Comparison of ENCODE assay signal across 24 cellular contexts in the genomic region with DNA sequence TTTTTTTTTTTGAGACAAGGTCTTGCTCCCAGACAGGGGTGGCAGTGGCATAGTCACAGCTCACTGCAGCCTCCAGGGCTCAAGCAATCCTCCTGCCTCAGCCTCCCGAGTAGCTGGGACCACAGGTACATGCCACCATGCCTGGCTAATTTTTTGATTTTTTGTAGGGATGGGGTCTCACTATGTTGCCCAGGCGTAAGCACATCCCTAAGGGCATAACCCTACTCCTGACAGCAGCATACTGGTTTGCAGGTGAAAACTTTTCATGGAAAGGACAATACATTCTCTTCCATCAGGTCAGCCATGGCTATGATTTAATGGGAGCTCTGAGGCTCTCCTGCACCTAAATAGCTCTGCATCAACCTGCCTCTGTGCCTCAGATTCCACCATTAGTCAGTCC. TPM values are rescaled to one million over a fixed set of nuclear protein-coding genes. Genes with fewer than 3 reads are reported as not detected.
DNase-seq lines count a peak whose midpoint lies in the region; ATAC-seq, FAIRE-seq and TF ChIP-seq lines count a peak whose summit lies in the region.
"Had no signal": no experiment of that assay in that cellular context is flagged by ENCODE, and none has a peak within 500 bp of the region (broad histone marks: within the 10 kb centered on the region; RNA-seq: fewer than 3 reads in every experiment).

No MANE protein-coding gene starts in this region.

- 0 out of 5 replicates have a peak, but pooled peaks cover 0 to 7% of the 10 kb centered on the region in 2 experiments for H3K27me3 ChIP-seq in HepG2 (ENCODE audit: control insufficient read depth in 1 of 2, insufficient read depth in 2 of 2, low read length in 2 of 2)
- no peaks in the 10 kb centered on the region for H3K27me3 ChIP-seq in right lobe of liver
- H3K27me3 ChIP-seq in neural progenitor cell: no peaks in the 10 kb centered on the region
- H3K27me3 ChIP-seq: BLaER1 treated with 17β-estradiol and CSF1 and Interleukin-3, amounts not matched to agents 10 nM and 100 nM had no signal

- TF ChIP-seq POLR2A in HepG2 (IDR thresholded peaks at IDR 0.05; ENCODE audit: insufficient read depth in 1 of 2, low read depth in 2 of 2, low read length in 2 of 2): no peak
- no peak for TF ChIP-seq POLR2A in right lobe of liver (IDR thresholded peaks at IDR 0.05)

- TF ChIP-seq RAD21 in HepG2 (CRISPR knock-in tag; IDR thresholded peaks at IDR 0.05): no peak

- peaks cover 12% of the 10 kb centered on the region for H3K4me1 Mint-ChIP-seq in WTC11
- peaks cover 20% of the 10 kb centered on the region for H3K4me1 Mint-ChIP-seq in neural progenitor cell
- H3K4me1 Mint-ChIP-seq: B cell had no signal

- ATAC-seq in HepG2 (no peak), right lobe of liver (no peak), WTC11 (no peak)
- ATAC-seq: A549 had no signal

- no TSS peak for BruUV-seq in HepG2 (replicated peaks; lab: Mats Ljungman, UMichigan)

- H3K9me3 Mint-ChIP-seq in WTC11: peaks cover 7% of the 10 kb centered on the region; the same call in 1 of the 2 replicates
- no peaks in the 10 kb centered on the region for H3K9me3 Mint-ChIP-seq in neural progenitor cell
- H3K9me3 Mint-ChIP-seq: CD4-positive, alpha-beta memory T cell; CD8-positive, alpha-beta memory T cell had no signal

- TF ChIP-seq EP300 in HepG2 (IDR thresholded peaks at IDR 0.05; ENCODE audit: low read depth in 2 of 2, low read length in 2 of 2) (no peak), HepG2 (CRISPR knock-in tag; IDR thresholded peaks at IDR 0.05; ENCODE audit: borderline replicate concordance) (no peak)

- DNase-seq in HepG2 (ENCODE audit: low spot score): no peak
- DNase-seq in right lobe of liver: no peak
- DNase-seq in WTC11 (ENCODE audit: low spot score): no peak
- DNase-seq in neural progenitor cell (ENCODE audit: low spot score): no peak
- no peak for DNase-seq in effector CD8-positive, alpha-beta T cell (lab: John Stamatoyannopoulos, UW)
- no peak for DNase-seq in GM10248 (ENCODE audit: extremely low spot score)
- no peak for DNase-seq in NCI-H69 (lab: John Stamatoyannopoulos, UW)
- DNase-seq: AML-193; CD4-positive, alpha-beta memory T cell; CD8-positive, alpha-beta memory T cell; COR-L47; DMS 273 treated with DMSO at 0.1 percent for 48 hours; DMS53; DMS79; DND-41; EL; GDM1 had no signal

- no peaks in the 10 kb centered on the region for H3K9me3 ChIP-seq in HepG2 (ENCODE audit: low read length)
- H3K9me3 ChIP-seq in right lobe of liver: no peaks in the 10 kb centered on the region
- H3K9me3 ChIP-seq in neural progenitor cell (ENCODE audit: low read depth): no peaks in the 10 kb centered on the region
- H3K9me3 ChIP-seq: A549; BLaER1 treated with 17β-estradiol and CSF1 and Interleukin-3, amounts not matched to agents 10 nM and 100 nM had no signal

- CTCF ChIA-PET in HepG2 (lab: Yijun Ruan, JAX; ENCODE audit: low intra/inter-chr PET ratio, low total read pairs): no interaction called here
- CTCF ChIA-PET in WTC11 (lab: Charles Lee): interaction anchor here (1.4 kb wide), 1 partner anchor 18 kb away, joined by 3 read pairs; no protein-coding TSS in a partner anchor
- CTCF ChIA-PET in GM10248 (lab: Yijun Ruan, JAX): interaction anchor here (1.2 to 1.4 kb wide), 2 partner anchors 18 to 343 kb away, joined by 3 to 4 read pairs; no protein-coding TSS in a partner anchor

- H3F3A ChIP-seq in neural progenitor cell (ENCODE audit: low read depth): no peaks in the 10 kb centered on the region

- no peak overlapping the region for H3K27ac ChIP-seq in HepG2 (ENCODE audit: extremely low read length, insufficient read depth, low read length)
- H3K27ac ChIP-seq in right lobe of liver: no peak overlapping the region
- no peak overlapping the region for H3K27ac ChIP-seq in neural progenitor cell
- H3K27ac ChIP-seq: 22Rv1; A549; BLaER1 treated with 17β-estradiol and CSF1 and Interleukin-3, amounts not matched to agents 10 nM and 100 nM; C4-2B had no signal

- H3K4me3 ChIP-seq in HepG2 (replicated peaks in 1 of 3; ENCODE audit: insufficient read depth in 1 of 3, low read depth in 2 of 3, low read length in 3 of 3): no peak overlapping the region
- H3K4me3 ChIP-seq in right lobe of liver: no peak overlapping the region
- H3K4me3 ChIP-seq in neural progenitor cell: no peak overlapping the region
- H3K4me3 ChIP-seq: A549; BLaER1 treated with 17β-estradiol and CSF1 and Interleukin-3, amounts not matched to agents 10 nM and 100 nM had no signal

- H3K27me3 Mint-ChIP-seq in WTC11 (ENCODE audit: low read depth) (no peaks in the 10 kb centered on the region; the same call in 1 of the 2 replicates), neural progenitor cell (ENCODE audit: insufficient read depth, low read depth) (peaks cover 5% of the 10 kb centered on the region)
- H3K27me3 Mint-ChIP-seq: CD4-positive, alpha-beta memory T cell; CD8-positive, alpha-beta memory T cell had no signal

- H3K4me2 ChIP-seq in HepG2 (ENCODE audit: low read depth, low read length) (no peak overlapping the region), neural progenitor cell (no peak overlapping the region)
- H3K4me2 ChIP-seq: A549; BLaER1 treated with 17β-estradiol and CSF1 and Interleukin-3, amounts not matched to agents 10 nM and 100 nM had no signal

- no peak for FAIRE-seq in HepG2 (lab: Jason Lieb, UNC)
- FAIRE-seq: A549, GM12891, GM19239 had no signal

- 44% methylated on average over 2 of the region's 2 CpGs for WGBS in HepG2 (ENCODE audit: low lambda C conversion rate)
- WGBS in right lobe of liver (ENCODE audit: insufficient coverage, low coverage, low lambda C conversion rate, missing lambda C conversion rate): 78% methylated on average over 1 of the region's 2 CpGs

- H3K4me3 Mint-ChIP-seq in WTC11: no peak overlapping the region
- no peak overlapping the region for H3K4me3 Mint-ChIP-seq in neural progenitor cell
- H3K4me3 Mint-ChIP-seq: B cell; CD8-positive, alpha-beta memory T cell had no signal

- intact Hi-C loops in HepG2 (cut with micrococcal nuclease; ENCODE audit: unreplicated experiment) (no loop called here), right lobe of liver (cut with DNase I) (no loop called here)

- H4K20me1 ChIP-seq in HepG2 (ENCODE audit: insufficient read depth, low read length): no peaks in the 10 kb centered on the region
- no peaks in the 10 kb centered on the region for H4K20me1 ChIP-seq in neural progenitor cell (ENCODE audit: low read depth)

- POLR2A ChIA-PET in HepG2 (lab: Yijun Ruan, JAX): no interaction called here
- POLR2A ChIA-PET in WTC11 (lab: Charles Lee): no interaction called here
- POLR2A ChIA-PET in GM10248 (lab: Yijun Ruan, JAX): no interaction called here

- TF ChIP-seq CTCF in HepG2 (CRISPR knock-in tag; IDR thresholded peaks at IDR 0.05) (no peak), right lobe of liver (IDR thresholded peaks at IDR 0.05) (no peak), WTC11 (IDR thresholded peaks at IDR 0.05) (no peak), neural progenitor cell (IDR thresholded peaks at IDR 0.05) (no peak), GM10248 (IDR thresholded peaks at IDR 0.05; ENCODE audit: control extremely low read depth, extremely low read depth, low read depth, missing control alignments) (no peak)

- H3K36me3 Mint-ChIP-seq in WTC11: no peaks in the 10 kb centered on the region
- H3K36me3 Mint-ChIP-seq in neural progenitor cell: peaks cover 6% of the 10 kb centered on the region
- H3K36me3 Mint-ChIP-seq: CD4-positive, alpha-beta memory T cell; CD8-positive, alpha-beta memory T cell had no signal

- H3K9ac ChIP-seq in HepG2 (ENCODE audit: insufficient read depth, low read depth, low read length) (no peak overlapping the region), neural progenitor cell (no peak overlapping the region)
- H3K9ac ChIP-seq: BLaER1 treated with 17β-estradiol and CSF1 and Interleukin-3, amounts not matched to agents 10 nM and 100 nM had no signal

- H3K79me2 ChIP-seq in HepG2 (ENCODE audit: insufficient read depth, low read length): no peaks in the 10 kb centered on the region
- no peaks in the 10 kb centered on the region for H3K79me2 ChIP-seq in neural progenitor cell (ENCODE audit: low read depth)

- in situ Hi-C loops in HepG2 (cut with HindIII; ENCODE audit: extremely low pct_ligation_motif_present, low pct_unique_long_range_greater_than_20kb): no loop called here

- H2AFZ ChIP-seq in HepG2 (ENCODE audit: low read length) (no peak overlapping the region), neural progenitor cell (replicated peaks) (no peak overlapping the region)

- H3K36me3 ChIP-seq in HepG2 (replicated peaks in 1 of 2; ENCODE audit: control insufficient read depth in 1 of 2, insufficient read depth in 2 of 2, low read length in 2 of 2) (no peaks in the 10 kb centered on the region), right lobe of liver (no peaks in the 10 kb centered on the region), neural progenitor cell (no peaks in the 10 kb centered on the region)

- H3K4me1 ChIP-seq in HepG2 (ENCODE audit: insufficient read depth, low read length) (no peaks in the 10 kb centered on the region), right lobe of liver (no peaks in the 10 kb centered on the region), neural progenitor cell (peaks cover 6% of the 10 kb centered on the region)
- H3K4me1 ChIP-seq: A549; BLaER1 treated with 17β-estradiol and CSF1 and Interleukin-3, amounts not matched to agents 10 nM and 100 nM had no signal

- H3K27ac Mint-ChIP-seq in WTC11 (no peak overlapping the region), neural progenitor cell (peak overlapping the region; percentile 66)
- H3K27ac Mint-ChIP-seq: B cell; CD4-positive, alpha-beta memory T cell had no signal

RNA-seq across cellular contexts. Expression of a gene that starts 29.4 kb away (rescaled TPM):
- total RNA-seq in HepG2 (2016; rRNA removed; fragmentation: Illumina TruSeq; extraction: Trizol) (12.5 and 16.9 TPM in 2 replicates), right lobe of liver (10 to 100 TPM in 3 of 6 experiments, 1 to 10 TPM in 3; 7.0 to 11.4 (median 9.7) TPM), WTC11 (2021) (20.8 to 21.6 TPM (median 20.8 TPM) in 3 replicates), neural progenitor cell (ENCODE audit: low replicate concordance) (11.0 and 17.7 TPM in 2 replicates)
- total RNA-seq in HepG2 (2016; cell fraction: cytosol; rRNA removed; fragmentation: Illumina TruSeq; extraction: Trizol; ENCODE audit: low read depth): 6.6 and 9.0 TPM in 2 replicates
- total RNA-seq in HepG2 (2016; cell fraction: insoluble cytoplasmic fraction; rRNA removed; fragmentation: Illumina TruSeq; extraction: Trizol): 11.8 and 16.7 TPM in 2 replicates
- total RNA-seq in HepG2 (2016; cell fraction: membrane; rRNA removed; fragmentation: Illumina TruSeq; extraction: Trizol): 16.7 and 19.6 TPM in 2 replicates
- 15.4 and 18.2 TPM in 2 replicates for total RNA-seq in HepG2 (2016; cell fraction: nucleus; rRNA removed; fragmentation: Illumina TruSeq; extraction: Trizol)
- polyA plus RNA-seq in HepG2 (2011; rRNA removed): 20.4 and 26.4 TPM in 2 replicates
- 26.0 and 30.7 TPM in 2 replicates for polyA plus RNA-seq in HepG2 (2011; cell fraction: cytosol; rRNA removed)
- polyA plus RNA-seq in HepG2 (2011; cell fraction: nucleus; rRNA removed): 13.0 and 15.2 TPM in 2 replicates
- polyA plus RNA-seq in HepG2 (2012): 16.7 and 21.0 TPM in 2 replicates
- polyA plus RNA-seq in HepG2 (2016; cell fraction: cytosol; fragmentation: Illumina TruSeq; extraction: Trizol; ENCODE audit: low read depth): 10.3 and 13.3 TPM in 2 replicates
- 14.5 and 14.6 TPM in 2 replicates for polyA plus RNA-seq in HepG2 (2016; cell fraction: insoluble cytoplasmic fraction; fragmentation: Illumina TruSeq; extraction: Trizol; ENCODE audit: low read depth)
- 18.4 and 18.5 TPM in 2 replicates for polyA plus RNA-seq in HepG2 (2016; cell fraction: membrane; fragmentation: Illumina TruSeq; extraction: Trizol; ENCODE audit: low read depth)
- 22.3 and 23.0 TPM in 2 replicates for polyA plus RNA-seq in HepG2 (2016; cell fraction: nucleus; fragmentation: Illumina TruSeq; extraction: Trizol; ENCODE audit: insufficient read depth, low read depth)
- polyA minus RNA-seq in HepG2 (2011; rRNA and poly(A)+ RNA removed; ENCODE audit: low replicate concordance): 82.2 and 86.5 TPM in 2 replicates
- 15.1 and 19.1 TPM in 2 replicates for polyA minus RNA-seq in HepG2 (2011; cell fraction: cytosol; rRNA and poly(A)+ RNA removed)
- 20.9 and 32.3 TPM in 2 replicates for polyA minus RNA-seq in HepG2 (2011; cell fraction: nucleus; rRNA and poly(A)+ RNA removed)

RNA-seq across cellular contexts. Expression of a gene that starts 40.0 kb away (rescaled TPM):
- total RNA-seq in HepG2 (2016; rRNA removed; fragmentation: Illumina TruSeq; extraction: Trizol) (34.6 and 42.8 TPM in 2 replicates), right lobe of liver (10 to 100 TPM; 25.1 to 35.3 (median 32.4) TPM), WTC11 (2021) (63.1 to 66.7 TPM (median 65.0 TPM) in 3 replicates), neural progenitor cell (ENCODE audit: low replicate concordance) (55.8 and 69.1 TPM in 2 replicates)
- total RNA-seq in HepG2 (2016; cell fraction: cytosol; rRNA removed; fragmentation: Illumina TruSeq; extraction: Trizol; ENCODE audit: low read depth): 4.0 and 6.0 TPM in 2 replicates
- 33.1 and 42.1 TPM in 2 replicates for total RNA-seq in HepG2 (2016; cell fraction: insoluble cytoplasmic fraction; rRNA removed; fragmentation: Illumina TruSeq; extraction: Trizol)
- 13.4 and 15.1 TPM in 2 replicates for total RNA-seq in HepG2 (2016; cell fraction: membrane; rRNA removed; fragmentation: Illumina TruSeq; extraction: Trizol)
- 32.1 and 40.4 TPM in 2 replicates for total RNA-seq in HepG2 (2016; cell fraction: nucleus; rRNA removed; fragmentation: Illumina TruSeq; extraction: Trizol)
- 24.6 and 31.8 TPM in 2 replicates for polyA plus RNA-seq in HepG2 (2011; rRNA removed)
- 13.3 and 19.3 TPM in 2 replicates for polyA plus RNA-seq in HepG2 (2011; cell fraction: cytosol; rRNA removed)
- 56.0 and 61.6 TPM in 2 replicates for polyA plus RNA-seq in HepG2 (2011; cell fraction: nucleus; rRNA removed)
- polyA plus RNA-seq in HepG2 (2012): 21.0 and 29.9 TPM in 2 replicates
- polyA plus RNA-seq in HepG2 (2016; cell fraction: cytosol; fragmentation: Illumina TruSeq; extraction: Trizol; ENCODE audit: low read depth): 1.9 TPM in 2 replicates
- 30.4 and 35.7 TPM in 2 replicates for polyA plus RNA-seq in HepG2 (2016; cell fraction: insoluble cytoplasmic fraction; fragmentation: Illumina TruSeq; extraction: Trizol; ENCODE audit: low read depth)
- 4.5 and 5.1 TPM in 2 replicates for polyA plus RNA-seq in HepG2 (2016; cell fraction: membrane; fragmentation: Illumina TruSeq; extraction: Trizol; ENCODE audit: low read depth)
- 59.3 and 65.9 TPM in 2 replicates for polyA plus RNA-seq in HepG2 (2016; cell fraction: nucleus; fragmentation: Illumina TruSeq; extraction: Trizol; ENCODE audit: insufficient read depth, low read depth)
- polyA minus RNA-seq in HepG2 (2011; rRNA and poly(A)+ RNA removed; ENCODE audit: low replicate concordance): 65.6 and 122 TPM in 2 replicates
- polyA minus RNA-seq in HepG2 (2011; cell fraction: cytosol; rRNA and poly(A)+ RNA removed): 25.7 and 31.9 TPM in 2 replicates
- polyA minus RNA-seq in HepG2 (2011; cell fraction: nucleus; rRNA and poly(A)+ RNA removed): 38.4 and 55.1 TPM in 2 replicates
